1 cellular context compared by ENCODE assay signal in genomic region chr6:32976334-32977069, GRCh38.
TF ChIP-seq lines count a peak whose summit lies in the region.

No MANE protein-coding gene starts in this region.

TF ChIP-seq in SK-N-SH, 30 proteins besides CTCF, POLR2A, EP300 and RAD21 (continued from another document):
- no peak for TF ChIP-seq USF1 (IDR thresholded peaks at IDR 0.05; ENCODE audit: borderline replicate concordance, low read depth)
- TF ChIP-seq TCF12 (IDR thresholded peaks at IDR 0.05), result no peak
- TF ChIP-seq GABPA (IDR thresholded peaks at IDR 0.05; ENCODE audit: low read depth), result no peak
- no peak for TF ChIP-seq FOXM1 (IDR thresholded peaks at IDR 0.05; ENCODE audit: low read depth)
- TF ChIP-seq IRF3 (IDR thresholded peaks at IDR 0.05; ENCODE audit: low read depth, low read length), result no peak
- no peak for TF ChIP-seq USF2 (IDR thresholded peaks at IDR 0.05; ENCODE audit: borderline replicate concordance, low read depth, low read length)
- TF ChIP-seq PBX3 (IDR thresholded peaks at IDR 0.05), result no peak
- TF ChIP-seq RFX5 (IDR thresholded peaks at IDR 0.05; ENCODE audit: low read length), result no peak
- no peak for TF ChIP-seq MAX (IDR thresholded peaks at IDR 0.05; ENCODE audit: low read depth)
- no peak for TF ChIP-seq TAF1 (IDR thresholded peaks at IDR 0.05; ENCODE audit: borderline replicate concordance, low read depth, low read length)
- TF ChIP-seq GATA2 (CRISPR knock-in tag; IDR thresholded peaks at IDR 0.05), result no peak
- TF ChIP-seq ELF1 (IDR thresholded peaks at IDR 0.05), result no peak
- TF ChIP-seq JUND (IDR thresholded peaks at IDR 0.05), result no peak
- TF ChIP-seq SIN3A (IDR thresholded peaks at IDR 0.05; ENCODE audit: borderline replicate concordance, low read depth, low read length), result no peak
